ENCODE assay signal across 17 cellular contexts in the genomic region with DNA sequence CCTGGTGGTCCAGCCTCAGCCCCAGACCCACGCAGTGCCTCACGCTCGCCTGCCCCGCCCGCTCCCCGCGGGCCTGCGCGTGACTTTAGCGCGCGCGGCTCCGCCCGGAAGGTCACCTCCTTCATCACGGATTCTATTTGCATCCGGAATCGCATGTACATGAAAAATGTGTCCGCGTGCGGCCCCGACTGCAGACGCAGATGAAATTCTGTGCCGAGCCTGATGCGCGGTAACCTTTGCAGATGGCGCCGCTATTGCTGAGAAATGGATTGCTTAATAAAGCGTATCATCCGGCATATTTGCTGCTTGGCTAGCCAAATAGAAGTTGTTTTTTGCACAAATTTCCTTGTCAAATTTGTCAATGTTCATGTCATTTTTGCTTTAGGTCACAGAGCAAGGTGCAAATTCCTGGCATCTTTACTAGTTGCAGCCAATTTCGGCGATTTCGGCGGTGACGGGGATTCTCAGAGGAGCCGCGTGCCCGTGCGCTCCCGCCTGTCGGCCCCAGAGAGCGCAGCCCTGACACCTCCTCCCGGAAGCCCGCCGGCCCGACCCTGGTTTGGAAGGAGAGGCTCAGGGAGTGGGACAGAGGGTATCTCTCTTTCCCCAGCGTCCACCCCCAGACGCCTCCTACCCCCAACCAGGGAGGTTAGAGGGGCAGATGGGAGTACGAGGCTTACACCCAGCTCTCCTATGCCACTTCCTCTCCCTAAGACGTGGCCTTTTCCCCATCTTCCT.
DNase-seq lines count a peak whose midpoint lies in the region; ATAC-seq and TF ChIP-seq lines count a peak whose summit lies in the region.
"Had no signal": no experiment of that assay in that cellular context is flagged by ENCODE, and none has a peak within 500 bp of the region (broad histone marks: within the 10 kb centered on the region; RNA-seq: fewer than 3 reads in every experiment).

No MANE protein-coding gene starts in this region.

- no peak for ATAC-seq in naive thymus-derived CD8-positive, alpha-beta T cell

- H3K9me3 Mint-ChIP-seq in endodermal cell (no peaks in the 10 kb centered on the region), type B pancreatic cell (no peaks in the 10 kb centered on the region)
- H3K9me3 Mint-ChIP-seq in naive thymus-derived CD8-positive, alpha-beta T cell: peaks cover 0 to 5% (median 0%) of the 10 kb centered on the region in 9 donors

- H3K9me3 ChIP-seq in HUES6 (ENCODE audit: control insufficient read depth, insufficient read depth, low read depth, low read length): no peaks in the 10 kb centered on the region
- H3K9me3 ChIP-seq in endodermal cell (ENCODE audit: control insufficient read depth, low read length): no peaks in the 10 kb centered on the region
- H3K9me3 ChIP-seq: Caco-2 had no signal

- peaks cover 15% of the 10 kb centered on the region for H3K4me1 Mint-ChIP-seq in endodermal cell
- peaks cover 6% of the 10 kb centered on the region for H3K4me1 Mint-ChIP-seq in type B pancreatic cell (ENCODE audit: unreplicated experiment)
- H3K4me1 Mint-ChIP-seq in naive thymus-derived CD8-positive, alpha-beta T cell: peaks cover 15 to 19% (median 17%) of the 10 kb centered on the region in 4 donors

- H3K27ac Mint-ChIP-seq in endodermal cell (no peak overlapping the region), type B pancreatic cell (peak overlapping the region; percentile 61)
- H3K27ac Mint-ChIP-seq in naive thymus-derived CD8-positive, alpha-beta T cell: no peak overlapping the region
- H3K27ac Mint-ChIP-seq: CD4-positive, CD25-positive, alpha-beta regulatory T cell had no signal

- H3K36me3 Mint-ChIP-seq in endodermal cell (ENCODE audit: low read depth) (no peaks in the 10 kb centered on the region), type B pancreatic cell (no peaks in the 10 kb centered on the region)
- H3K36me3 Mint-ChIP-seq in naive thymus-derived CD8-positive, alpha-beta T cell: peaks cover 0 to 2% (median 2%) of the 10 kb centered on the region in 3 donors
- H3K36me3 Mint-ChIP-seq: CD4-positive, CD25-positive, alpha-beta regulatory T cell had no signal

- H3K9ac ChIP-seq in HUES6 (ENCODE audit: low read length): no peak overlapping the region
- H3K9ac ChIP-seq in endodermal cell (ENCODE audit: extremely low read depth, low read length, poor library complexity, severe bottlenecking): no peak overlapping the region

- H3K4me3 ChIP-seq in HUES6 (ENCODE audit: low read depth, low read length) (peak overlapping the region; percentile 41; the same call in 1 of the 2 replicates), endodermal cell (ENCODE audit: low read length) (peak overlapping the region; percentile 33)

- H3K4me1 ChIP-seq in HUES6 (ENCODE audit: control insufficient read depth, insufficient read depth, low read length) (peaks cover 25% of the 10 kb centered on the region), endodermal cell (ENCODE audit: control insufficient read depth, insufficient read depth, low read length) (no peaks in the 10 kb centered on the region)

- H3K4me3 Mint-ChIP-seq in endodermal cell (no peak overlapping the region), type B pancreatic cell (peak overlapping the region; percentile 45)
- peak overlapping the region in 1 of 10 donors; percentile 11 for H3K4me3 Mint-ChIP-seq in naive thymus-derived CD8-positive, alpha-beta T cell
- H3K4me3 Mint-ChIP-seq: CD4-positive, CD25-positive, alpha-beta regulatory T cell had no signal

- H3K27me3 ChIP-seq in HUES6 (ENCODE audit: control insufficient read depth, insufficient read depth, low read length): peaks cover 89% of the 10 kb centered on the region
- peaks cover 91% of the 10 kb centered on the region for H3K27me3 ChIP-seq in endodermal cell (ENCODE audit: control insufficient read depth, insufficient read depth, low read length, poor library complexity, severe bottlenecking)

- no peak for TF ChIP-seq CTCF in endodermal cell (conservative IDR thresholded peaks at IDR 0.05)
- TF ChIP-seq CTCF in type B pancreatic cell (conservative IDR thresholded peaks at IDR 0.05): no peak

- H3K36me3 ChIP-seq in HUES6 (ENCODE audit: control insufficient read depth, insufficient read depth, low read length) (no peaks in the 10 kb centered on the region), endodermal cell (ENCODE audit: control insufficient read depth, insufficient read depth, low read length) (no peaks in the 10 kb centered on the region)

- DNase-seq in endodermal cell (peak; percentile 76), iris pigment epithelial cell (ENCODE audit: low read depth) (peak; percentile 19), type B pancreatic cell (ENCODE audit: extremely low spot score, unreplicated experiment) (no peak), AG08396 (ENCODE audit: low spot score) (no peak), NOMO-1 treated with DMSO at 0.1 percent for 48 hours (lab: John Stamatoyannopoulos, UW; ENCODE audit: unreplicated experiment) (no peak)
- no peak for DNase-seq in naive thymus-derived CD8-positive, alpha-beta T cell
- DNase-seq: ACHN; Caco-2; CD4-positive, CD25-positive, alpha-beta regulatory T cell; DMS53; KBM-7; NCI-H1436; NCI-H2029 treated with DMSO at 0.1 percent for 48 hours; NCI-H2171 treated with DMSO at 0.1 percent for 48 hours; NCI-H510A; NCI-H774 had no signal

- WGBS in endodermal cell (ENCODE audit: insufficient coverage in 1 of 2, insufficient read length in 1 of 2), 2 experiments: 17 to 19% methylated on average over 40 to 49 of the region's 50 CpGs

- H3K27me3 Mint-ChIP-seq in endodermal cell (ENCODE audit: insufficient read depth) (peaks cover 93% of the 10 kb centered on the region), type B pancreatic cell (peaks cover 92% of the 10 kb centered on the region)
- peaks cover 60 to 94% (median 79%) of the 10 kb centered on the region in 5 donors for H3K27me3 Mint-ChIP-seq in naive thymus-derived CD8-positive, alpha-beta T cell

- H3K27ac ChIP-seq in HUES6 (ENCODE audit: low read depth, low read length) (no peak overlapping the region), endodermal cell (ENCODE audit: low read depth, low read length) (no peak overlapping the region)

- POLR2A ChIA-PET in naive thymus-derived CD8-positive, alpha-beta T cell (lab: Charles Lee): no interaction called here

Comparison
In these comparisons a context has a peak if more than half of its experiments do, and no peak if none do; other contexts are left out.
1. DNase-seq: peak in endodermal cell (single experiment) and iris pigment epithelial cell (single experiment); none in type B pancreatic cell (single experiment), AG08396 (single experiment), NOMO-1 treated with DMSO at 0.1 percent for 48 hours (single experiment) and naive thymus-derived CD8-positive, alpha-beta T cell (0 of 10).